Comparison of ENCODE assay signal across 8 cellular contexts in genomic region chr2:237581751-237582746, GRCh38. TPM values are rescaled to one million over a fixed set of nuclear protein-coding genes. Genes with fewer than 3 reads are reported as not detected.
A peak's percentile ranks its signal among the peaks of the same experiment; 100 is the strongest.
DNase-seq lines count a peak whose midpoint lies in the region; ATAC-seq and TF ChIP-seq lines count a peak whose summit lies in the region.

No MANE protein-coding gene starts in this region.

- H3K27me3 Mint-ChIP-seq in activated T-cell treated with anti-CD3 and anti-CD28 coated beads, Interleukin-2, amount 50 U/mL, for 24 hours, result no peaks in the 10 kb centered on the region

- no peaks in the 10 kb centered on the region for H3K36me3 Mint-ChIP-seq in activated T-cell treated with anti-CD3 and anti-CD28 coated beads, Interleukin-2, amount 50 U/mL, for 24 hours (ENCODE audit: low read depth)

- H3K4me1 Mint-ChIP-seq in activated T-cell treated with anti-CD3 and anti-CD28 coated beads, Interleukin-2, amount 50 U/mL, for 24 hours (ENCODE audit: low read depth), result peaks cover 5% of the 10 kb centered on the region

- H3K4me3 ChIP-seq in ovary, result no peak overlapping the region

- no peak overlapping the region for H3K4me3 Mint-ChIP-seq in activated T-cell treated with anti-CD3 and anti-CD28 coated beads, Interleukin-2, amount 50 U/mL, for 24 hours

- DNase-seq in activated CD4-positive, CD25-positive, alpha-beta regulatory T cell (lab: John Stamatoyannopoulos, UW), result no peak
- DNase-seq in NCI-H345 (lab: John Stamatoyannopoulos, UW) (peak; percentile 82), globus pallidus (ENCODE audit: low spot score) (peak; percentile 44), ovary (peak; percentile 77 to 92 (median 81)), OCI-M2 (lab: John Stamatoyannopoulos, UW; ENCODE audit: unreplicated experiment) (no peak)
- peak; percentile 60 for DNase-seq in activated T-cell treated with anti-CD3 and anti-CD28 coated beads, Interleukin-2, amount 50 U/mL, for 24 hours

- no peak for TF ChIP-seq EP300 in ovary (IDR thresholded peaks at IDR 0.05)

- intact Hi-C loops in ovary (cut with DNase I), result loop anchor here in 2 of 4 donors (2.0 to 10.0 kb wide), 2 partner anchors 163 kb away; no protein-coding TSS in a partner anchor

- TF ChIP-seq POLR2A in ovary (IDR thresholded peaks at IDR 0.05), result no peak

- H3K4me1 ChIP-seq in ovary (ENCODE audit: insufficient read depth), result peaks cover 7% of the 10 kb centered on the region

- H3K27ac ChIP-seq in ovary, result peak overlapping the region; percentile 8 to 18

- H3K36me3 ChIP-seq in ovary, result no peaks in the 10 kb centered on the region

- no peaks in the 10 kb centered on the region for H3K9me3 ChIP-seq in ovary

- H3K27me3 ChIP-seq in ovary, result no peaks in the 10 kb centered on the region

- peak overlapping the region; percentile 35 for H3K27ac Mint-ChIP-seq in activated T-cell treated with anti-CD3 and anti-CD28 coated beads, Interleukin-2, amount 50 U/mL, for 24 hours

- WGBS in ovary, 3 donors, result 16 to 19% (median 16%) methylated on average over 25 of the region's 25 CpGs

- ATAC-seq in activated CD4-positive, CD25-positive, alpha-beta regulatory T cell treated with anti-CD3 and anti-CD28 coated beads, Interleukin-2, amount 50 U/mL, for 24 hours, result peak; percentile 80 to 88
- ATAC-seq in HG02678 (IDR thresholded peaks at IDR 0.05; ENCODE audit: unreplicated experiment), result no peak

- no peaks in the 10 kb centered on the region for H3K9me3 Mint-ChIP-seq in activated T-cell treated with anti-CD3 and anti-CD28 coated beads, Interleukin-2, amount 50 U/mL, for 24 hours

- peak in 2 of 3 donors; percentile 14 to 50 for TF ChIP-seq CTCF in ovary (IDR thresholded peaks at IDR 0.05)

RNA-seq across cellular contexts. Expression of gene RAB17, which starts 8.5 kb away (rescaled TPM):
- total RNA-seq in ovary, result 10 to 100 TPM in 1 of 7 donors, 1 to 10 TPM in 5, under 1 TPM in 1; 0.76 to 19.3 (median 4.6) TPM
- polyA plus RNA-seq in ovary, result under 1 TPM; 0.38 to 0.86 TPM

RNA-seq across cellular contexts. Expression of gene PRLH, which starts 15.7 kb away (rescaled TPM):
- not detected for total RNA-seq in ovary
- not detected for polyA plus RNA-seq in ovary

RNA-seq across cellular contexts. Expression of gene LRRFIP1, which starts 45.3 kb away (rescaled TPM):
- total RNA-seq in ovary, result 10 to 100 TPM; 32.4 to 71.1 (median 56.1) TPM
- polyA plus RNA-seq in ovary, result 10 to 100 TPM; 27.4 to 71.1 TPM

Comparison
In these comparisons a context has a peak if more than half of its experiments do, and no peak if none do; other contexts are left out.
1. DNase-seq: peak in NCI-H345 (single experiment), activated T-cell treated with anti-CD3 and anti-CD28 coated beads, Interleukin-2, amount 50 U/mL, for 24 hours (single experiment), globus pallidus (single experiment) and ovary (5 of 5); none in activated CD4-positive, CD25-positive, alpha-beta regulatory T cell (0 of 4) and OCI-M2 (single experiment).